Comparison of ENCODE assay signal across 8 cellular contexts in genomic region chr10:130135676-130136213, GRCh38. TPM values are rescaled to one million over a fixed set of nuclear protein-coding genes. Genes with fewer than 3 reads are reported as not detected.
DNase-seq lines count a peak whose midpoint lies in the region; ATAC-seq, FAIRE-seq and TF ChIP-seq lines count a peak whose summit lies in the region.

No MANE protein-coding gene starts in this region.

- H3K27me3 Mint-ChIP-seq in T-helper 2 cell treated with Interferon-gamma antibody and Interleukin-4, amounts not matched to agents 5 μg/mL and 100 μg/mL, for 36 hours (ENCODE audit: low read depth), result peaks cover 16% of the 10 kb centered on the region
- H3K27me3 Mint-ChIP-seq in endothelial cell (ENCODE audit: unreplicated experiment), result peaks cover 18% of the 10 kb centered on the region

- H3K9me3 ChIP-seq in MM.1S (replicated peaks; ENCODE audit: insufficient read depth, low read length), result no peaks in the 10 kb centered on the region

- peak overlapping the region; percentile 87 for H3K4me3 Mint-ChIP-seq in T-helper 2 cell treated with Interferon-gamma antibody and Interleukin-4, amounts not matched to agents 5 μg/mL and 100 μg/mL, for 36 hours
- H3K4me3 Mint-ChIP-seq in endothelial cell (ENCODE audit: unreplicated experiment), result peak overlapping the region; percentile 87

- no peak for DNase-seq in T-helper 2 cell treated with Interferon-gamma antibody and Interleukin-4, amounts not matched to agents 5 μg/mL and 100 μg/mL, for 36 hours (ENCODE audit: low spot score)
- DNase-seq in T-helper 2 cell (no peak), MM.1S (no peak), endothelial cell (ENCODE audit: low spot score) (no peak), occipital lobe (lab: John Stamatoyannopoulos, UW) (peak; percentile 21), NCI-H2227 treated with DMSO at 0.1 percent for 48 hours (lab: John Stamatoyannopoulos, UW) (no peak), HTR-8/SVneo (ENCODE audit: insufficient read length, low spot score) (no peak)

- H3K4me1 Mint-ChIP-seq in T-helper 2 cell treated with Interferon-gamma antibody and Interleukin-4, amounts not matched to agents 5 μg/mL and 100 μg/mL, for 36 hours (ENCODE audit: low read depth), result peaks cover 26% of the 10 kb centered on the region
- peaks cover 18% of the 10 kb centered on the region for H3K4me1 Mint-ChIP-seq in endothelial cell (ENCODE audit: unreplicated experiment)

- no peak overlapping the region for H3K27ac ChIP-seq in MM.1S (ENCODE audit: low read length)

- H3K79me2 ChIP-seq in MM.1S (ENCODE audit: low read length), result peaks cover 46% of the 10 kb centered on the region

- no peak for ATAC-seq in GM21786 (IDR thresholded peaks at IDR 0.05; ENCODE audit: unreplicated experiment)

- H3K27me3 ChIP-seq in MM.1S (replicated peaks; ENCODE audit: insufficient read depth, low read length), result no peaks in the 10 kb centered on the region

- H3K4me3 ChIP-seq in MM.1S (ENCODE audit: low read length), result peak overlapping the region; percentile 87

- peak overlapping the region; percentile 95 for H2AFZ ChIP-seq in MM.1S (ENCODE audit: low read length)

- no peaks in the 10 kb centered on the region for H3K9me2 ChIP-seq in MM.1S (replicated peaks; ENCODE audit: insufficient read depth, low read length)

- TF ChIP-seq CTCF in MM.1S (IDR thresholded peaks at IDR 0.05; ENCODE audit: low read length) (no peak), endothelial cell (IDR thresholded peaks at IDR 0.05; ENCODE audit: unreplicated experiment) (no peak)

- no peak for FAIRE-seq in HTR-8/SVneo (lab: Jason Lieb, UNC)

- H3K36me3 Mint-ChIP-seq in T-helper 2 cell treated with Interferon-gamma antibody and Interleukin-4, amounts not matched to agents 5 μg/mL and 100 μg/mL, for 36 hours (ENCODE audit: low read depth), result peaks cover 6% of the 10 kb centered on the region
- peaks cover 8% of the 10 kb centered on the region for H3K36me3 Mint-ChIP-seq in endothelial cell (ENCODE audit: low read depth, unreplicated experiment)

- H3K36me3 ChIP-seq in MM.1S (replicated peaks; ENCODE audit: insufficient read depth, low read length), result no peaks in the 10 kb centered on the region

- peaks cover 4% of the 10 kb centered on the region for H4K20me1 ChIP-seq in MM.1S (ENCODE audit: insufficient read depth, low read length)

- H3F3A ChIP-seq in MM.1S (ENCODE audit: insufficient read depth, low read length), result no peaks in the 10 kb centered on the region; the same call in 1 of the 2 replicates

- no peaks in the 10 kb centered on the region for H3K9me3 Mint-ChIP-seq in T-helper 2 cell treated with Interferon-gamma antibody and Interleukin-4, amounts not matched to agents 5 μg/mL and 100 μg/mL, for 36 hours
- no peaks in the 10 kb centered on the region for H3K9me3 Mint-ChIP-seq in endothelial cell (ENCODE audit: unreplicated experiment)

- H3K4me2 ChIP-seq in MM.1S (ENCODE audit: low read depth, low read length), result peak overlapping the region; percentile 97

- H3K4me1 ChIP-seq in MM.1S (ENCODE audit: low read length), result peaks cover 25% of the 10 kb centered on the region

- peak overlapping the region; percentile 67 for H3K27ac Mint-ChIP-seq in T-helper 2 cell treated with Interferon-gamma antibody and Interleukin-4, amounts not matched to agents 5 μg/mL and 100 μg/mL, for 36 hours
- peak overlapping the region; percentile 40 for H3K27ac Mint-ChIP-seq in endothelial cell (ENCODE audit: unreplicated experiment)

- peak overlapping the region; percentile 86 for H3K9ac ChIP-seq in MM.1S (ENCODE audit: low read length)

RNA-seq across cellular contexts. Expression of gene GLRX3, which starts 0.4 kb away (rescaled TPM):
- 111 TPM for total RNA-seq in endothelial cell (ENCODE audit: unreplicated experiment)
- total RNA-seq in occipital lobe, result 49.0 TPM

RNA-seq across cellular contexts. Expression of gene C10orf143, which starts 25.1 kb away (rescaled TPM):
- total RNA-seq in endothelial cell (ENCODE audit: unreplicated experiment) (3.4 TPM), occipital lobe (1.1 TPM)
